ENCODE assay signal across 9 cellular contexts in the genomic region with DNA sequence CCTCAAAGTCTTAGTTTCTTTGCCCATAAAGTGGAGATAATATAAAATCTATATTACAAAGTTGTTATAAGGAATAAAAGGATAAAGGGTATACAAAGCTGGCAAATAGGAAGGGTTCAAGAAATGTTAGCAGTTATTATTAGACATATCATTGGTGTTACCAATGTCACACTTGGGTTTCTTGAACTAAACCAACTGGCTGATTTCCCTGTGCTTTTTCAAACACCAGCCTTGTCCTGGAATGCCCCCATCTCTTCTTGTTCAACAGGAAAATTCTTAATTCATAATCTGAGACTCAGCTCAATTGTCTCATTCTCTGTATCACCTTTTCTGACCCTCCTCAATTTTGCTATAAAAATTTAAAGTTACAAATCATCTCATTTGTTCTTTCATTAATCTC.
"Had no signal": no experiment of that assay in that cellular context is flagged by ENCODE, and none has a peak within 500 bp of the region (broad histone marks: within the 10 kb centered on the region; RNA-seq: fewer than 3 reads in every experiment).

No MANE protein-coding gene starts in this region.

- H3K27ac ChIP-seq: GM23248, HL-60 had no signal

- H3K4me3 ChIP-seq: GM23248, HAP-1 had no signal

- ATAC-seq: HCT116, HepG2 had no signal

- H3K9me3 ChIP-seq: HAP-1 had no signal

- H2AFZ ChIP-seq: GM23248 had no signal

- H3K9ac ChIP-seq: GM23248 had no signal

- H3K36me3 ChIP-seq: HAP-1 had no signal

- DNase-seq: GOT3, H7, HFFc6, KBM-7 had no signal
